ENCODE assay signal across 12 cellular contexts in genomic region chr5:132086277-132086794, GRCh38. TPM values are rescaled to one million over a fixed set of nuclear protein-coding genes. Genes with fewer than 3 reads are reported as not detected.
DNase-seq lines count a peak whose midpoint lies in the region; TF ChIP-seq lines count a peak whose summit lies in the region.
"Had no signal": no experiment of that assay in that cellular context is flagged by ENCODE, and none has a peak within 500 bp of the region (broad histone marks: within the 10 kb centered on the region; RNA-seq: fewer than 3 reads in every experiment).

No MANE protein-coding gene starts in this region.

- DNase-seq in CD1c-positive myeloid dendritic cell (ENCODE audit: extremely low spot score) (peak; percentile 26), NCI-H2171 (lab: John Stamatoyannopoulos, UW) (peak; percentile 68), chondrocyte (ENCODE audit: low spot score) (peak; percentile 68), mesenchymal stem cell (peak; percentile 88), NCI-H1436 treated with DMSO at 0.1 percent for 48 hours (lab: John Stamatoyannopoulos, UW) (no peak), lower leg skin (ENCODE audit: low spot score in 2 of 2) (no peak), NCI-H345 treated with DMSO at 0.1 percent for 48 hours (lab: John Stamatoyannopoulos, UW; ENCODE audit: unreplicated experiment) (no peak), hypothalamus (lab: John Stamatoyannopoulos, UW) (no peak)
- DNase-seq: small intestine, T-cell had no signal

- H3K18ac ChIP-seq in mesenchymal stem cell (ENCODE audit: low read depth in 1 of 2, low read length in 2 of 2): peak overlapping the region; percentile 58 to 78

- no peaks in the 10 kb centered on the region for H3K36me3 ChIP-seq in mesenchymal stem cell (ENCODE audit: control insufficient read depth in 1 of 2, insufficient read depth in 2 of 2, low read depth in 1 of 2, low read length in 2 of 2)

- intact Hi-C loops in lower leg skin (cut with DNase I; ENCODE audit: low total_unique reads): no loop called here

- H3K9me3 Mint-ChIP-seq in chondrocyte (ENCODE audit: low read depth): no peaks in the 10 kb centered on the region
- H3K9me3 Mint-ChIP-seq: T-cell had no signal

- H3K4me3 Mint-ChIP-seq in chondrocyte (ENCODE audit: unreplicated experiment): no peak overlapping the region
- H3K4me3 Mint-ChIP-seq: T-cell had no signal

- no peak overlapping the region for H3K14ac ChIP-seq in mesenchymal stem cell (ENCODE audit: low read length in 2 of 2)

- TF ChIP-seq POLR2A in lower leg skin (IDR thresholded peaks at IDR 0.05): no peak

- peak overlapping the region; percentile 83 for H3K27ac Mint-ChIP-seq in chondrocyte (ENCODE audit: unreplicated experiment)

- peak overlapping the region; percentile 34 for H3K9ac ChIP-seq in mesenchymal stem cell (ENCODE audit: low read length)

- H3K4me2 ChIP-seq in mesenchymal stem cell (ENCODE audit: low read length, poor library complexity, severe bottlenecking): no peak overlapping the region

- H3K36me3 Mint-ChIP-seq in chondrocyte (ENCODE audit: low read depth): no peaks in the 10 kb centered on the region
- H3K36me3 Mint-ChIP-seq: T-cell had no signal

- H4K91ac ChIP-seq in mesenchymal stem cell (ENCODE audit: low read length): peak overlapping the region; percentile 81

- peak overlapping the region; percentile 3 for H2AK5ac ChIP-seq in mesenchymal stem cell (ENCODE audit: low read length, severe bottlenecking)

- peak overlapping the region; percentile 50 for H2BK120ac ChIP-seq in mesenchymal stem cell (ENCODE audit: low read depth, low read length)

- peaks cover 39% of the 10 kb centered on the region for H3K4me1 Mint-ChIP-seq in chondrocyte (ENCODE audit: low read depth)

- H2AFZ ChIP-seq in mesenchymal stem cell (ENCODE audit: low read depth, low read length): no peak overlapping the region

- peak overlapping the region; percentile 69 to 96 for H2BK12ac ChIP-seq in mesenchymal stem cell (ENCODE audit: low read length in 2 of 2)

- no peaks in the 10 kb centered on the region for H3K27me3 Mint-ChIP-seq in chondrocyte (ENCODE audit: low read depth)
- H3K27me3 Mint-ChIP-seq: T-cell had no signal

- H3K27ac ChIP-seq in mesenchymal stem cell (ENCODE audit: low read length, poor library complexity, severe bottlenecking): peak overlapping the region; percentile 13
- H3K27ac ChIP-seq: dorsolateral prefrontal cortex had no signal

- no peak for TF ChIP-seq CTCF in chondrocyte (IDR thresholded peaks at IDR 0.05)
- no peak for TF ChIP-seq CTCF in lower leg skin (IDR thresholded peaks at IDR 0.05)

- H3K79me1 ChIP-seq in mesenchymal stem cell (replicated peaks; ENCODE audit: low read length, poor library complexity, severe bottlenecking): no peaks in the 10 kb centered on the region

- H3K4me1 ChIP-seq in mesenchymal stem cell (ENCODE audit: control insufficient read depth, insufficient read depth, low read depth, low read length): peaks cover 18% of the 10 kb centered on the region

- H3K4me3 ChIP-seq in mesenchymal stem cell (ENCODE audit: insufficient read depth in 1 of 2, low read depth in 1 of 2, low read length in 2 of 2) (no peak overlapping the region), lower leg skin (ENCODE audit: low read depth, poor library complexity, severe bottlenecking) (no peak overlapping the region)
- H3K4me3 ChIP-seq: dorsolateral prefrontal cortex, GM12878 had no signal

- peak overlapping the region; percentile 83 for H4K8ac ChIP-seq in mesenchymal stem cell (ENCODE audit: low read length)

- peak overlapping the region; percentile 15 for H2BK15ac ChIP-seq in mesenchymal stem cell (ENCODE audit: low read depth, poor library complexity, severe bottlenecking)

- WGBS in mesenchymal stem cell: 0% methylated on average over 2 of the region's 2 CpGs
- WGBS in lower leg skin, 2 donors: 10 to 28% methylated on average over 2 of the region's 2 CpGs

- no peaks in the 10 kb centered on the region for H3K27me3 ChIP-seq in mesenchymal stem cell (ENCODE audit: control insufficient read depth in 1 of 2, insufficient read depth in 1 of 2, low read length in 2 of 2)
- H3K27me3 ChIP-seq: dorsolateral prefrontal cortex had no signal

- H3K4ac ChIP-seq in mesenchymal stem cell (ENCODE audit: low read depth in 1 of 2, low read length in 2 of 2): no peak overlapping the region

- H3K23ac ChIP-seq in mesenchymal stem cell (ENCODE audit: low read length in 2 of 2): no peak overlapping the region

- H2BK5ac ChIP-seq in mesenchymal stem cell (ENCODE audit: low read depth, low read length, poor library complexity, severe bottlenecking): no peak overlapping the region

- H3K9me3 ChIP-seq in mesenchymal stem cell (ENCODE audit: control insufficient read depth, low read length): no peaks in the 10 kb centered on the region

RNA-seq across cellular contexts. Expression of gene CSF2, which starts 12.7 kb away (rescaled TPM):
- not detected in 3 replicates for total RNA-seq in chondrocyte
- polyA plus RNA-seq in mesenchymal stem cell (2013, experiment 1 of 2): not detected
- polyA plus RNA-seq in mesenchymal stem cell (2013, experiment 2 of 2): not detected
- total RNA-seq in lower leg skin: not detected
- total RNA-seq: dorsolateral prefrontal cortex had no signal

RNA-seq across cellular contexts. Expression of gene IL3, which starts 25.9 kb away (rescaled TPM):
- total RNA-seq in chondrocyte (not detected in 3 replicates), lower leg skin (not detected)
- polyA plus RNA-seq in mesenchymal stem cell (2013, experiment 1 of 2): not detected
- not detected for polyA plus RNA-seq in mesenchymal stem cell (2013, experiment 2 of 2)
- total RNA-seq: dorsolateral prefrontal cortex, GM12878, T-cell had no signal
- polyA plus RNA-seq: GM12878, small intestine had no signal

Comparison
In these comparisons a context has a peak if more than half of its experiments do, and no peak if none do; other contexts are left out.
1. DNase-seq: peak in CD1c-positive myeloid dendritic cell (single experiment), NCI-H2171 (single experiment), chondrocyte (single experiment) and mesenchymal stem cell (single experiment); none in NCI-H1436 treated with DMSO at 0.1 percent for 48 hours (single experiment), lower leg skin (0 of 2), NCI-H345 treated with DMSO at 0.1 percent for 48 hours (single experiment) and hypothalamus (0 of 51).